ENCODE assay signal across 9 cellular contexts in genomic region chr19:30539981-30540380, GRCh38.
"Had no signal": no experiment of that assay in that cellular context is flagged by ENCODE, and none has a peak within 500 bp of the region (broad histone marks: within the 10 kb centered on the region; RNA-seq: fewer than 3 reads in every experiment).

No MANE protein-coding gene starts in this region.

- H3K27ac ChIP-seq: GM23248, HL-60 had no signal

- H3K4me3 ChIP-seq: GM23248, HAP-1, K562 had no signal

- ATAC-seq: HCT116, K562 had no signal

- DNase-seq: GM23248, GOT3, H7, HFFc6, IMR-90 had no signal

- H3K9ac ChIP-seq: GM23248 had no signal

- H2AFZ ChIP-seq: GM23248 had no signal

- H3K9me3 ChIP-seq: HAP-1 had no signal
